10 cellular contexts compared by ENCODE assay signal in the genomic region with DNA sequence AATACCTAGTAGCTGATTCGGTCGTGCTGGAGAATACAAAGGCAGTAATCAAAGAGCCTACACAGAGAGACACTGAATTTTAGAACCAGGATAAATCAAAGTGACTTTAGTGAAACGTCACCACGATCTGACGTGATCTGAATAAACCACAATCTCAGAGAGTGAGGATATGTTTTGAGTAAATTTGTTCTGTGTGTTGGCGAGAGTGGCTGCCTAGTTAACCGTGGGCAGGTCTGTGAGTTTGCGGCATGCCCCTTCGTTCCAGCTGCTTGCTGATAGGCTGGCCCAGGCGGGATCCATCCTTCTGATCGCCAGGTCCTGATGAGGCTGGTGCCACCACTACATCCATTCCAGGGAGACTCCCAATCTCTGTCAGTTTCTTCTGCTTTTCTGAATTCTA. TPM values are rescaled to one million over a fixed set of nuclear protein-coding genes. Genes with fewer than 3 reads are reported as not detected.
A peak's percentile ranks its signal among the peaks of the same experiment; 100 is the strongest.
DNase-seq lines count a peak whose midpoint lies in the region; ATAC-seq and TF ChIP-seq lines count a peak whose summit lies in the region.
"Had no signal": no experiment of that assay in that cellular context is flagged by ENCODE, and none has a peak within 500 bp of the region (broad histone marks: within the 10 kb centered on the region; RNA-seq: fewer than 3 reads in every experiment).

No MANE protein-coding gene starts in this region.

- H3K4me3 ChIP-seq in stomach (no peak overlapping the region), BE2C (ENCODE audit: low read depth, low read length) (no peak overlapping the region), osteoblast (ENCODE audit: insufficient read depth, low read length) (no peak overlapping the region)

- H3K4me1 ChIP-seq in stomach (peaks cover 52 to 96% (median 75%) of the 10 kb centered on the region in 4 donors), BE2C (peaks cover 23% of the 10 kb centered on the region), osteoblast (ENCODE audit: insufficient read depth, low read length) (peaks cover 4% of the 10 kb centered on the region)

- H3K27ac ChIP-seq in stomach (peak overlapping the region in 4 of 5 donors; percentile 15 to 66 (median 55)), osteoblast (ENCODE audit: low read depth, low read length) (no peak overlapping the region)
- H3K27ac ChIP-seq: parathyroid adenoma had no signal

- H3K27me3 Mint-ChIP-seq in T-helper 17 cell = no peaks in the 10 kb centered on the region
- H3K27me3 Mint-ChIP-seq in activated naive CD8-positive, alpha-beta T cell treated with anti-CD3 and anti-CD28 coated beads, Interleukin-2, amount 10 ng/mL, durations not matched to agents 7 days and 5 days = no peaks in the 10 kb centered on the region

- no peak overlapping the region for H3K4me2 ChIP-seq in osteoblast (ENCODE audit: insufficient read depth, low read length)

- no peaks in the 10 kb centered on the region for H3K27me3 ChIP-seq in stomach
- no peaks in the 10 kb centered on the region for H3K27me3 ChIP-seq in BE2C
- no peaks in the 10 kb centered on the region for H3K27me3 ChIP-seq in osteoblast (ENCODE audit: insufficient read depth, low read length)

- H3K9me3 Mint-ChIP-seq in activated naive CD8-positive, alpha-beta T cell treated with anti-CD3 and anti-CD28 coated beads, Interleukin-2, amount 10 ng/mL, durations not matched to agents 7 days and 5 days = no peaks in the 10 kb centered on the region

- H3K4me1 Mint-ChIP-seq in T-helper 17 cell = peaks cover 37% of the 10 kb centered on the region
- peaks cover 62% of the 10 kb centered on the region for H3K4me1 Mint-ChIP-seq in activated naive CD8-positive, alpha-beta T cell treated with anti-CD3 and anti-CD28 coated beads, Interleukin-2, amount 10 ng/mL, durations not matched to agents 7 days and 5 days

- H3K36me3 ChIP-seq in stomach (no peaks in the 10 kb centered on the region), BE2C (no peaks in the 10 kb centered on the region), osteoblast (ENCODE audit: insufficient read depth, low read length) (no peaks in the 10 kb centered on the region)

- H2AFZ ChIP-seq in osteoblast (ENCODE audit: low read length) = no peak overlapping the region
- H2AFZ ChIP-seq: parathyroid adenoma had no signal

- TF ChIP-seq EP300 in stomach (IDR thresholded peaks at IDR 0.05) = no peak

- peak overlapping the region; percentile 61 for H3K27ac Mint-ChIP-seq in T-helper 17 cell
- H3K27ac Mint-ChIP-seq in activated naive CD8-positive, alpha-beta T cell treated with anti-CD3 and anti-CD28 coated beads, Interleukin-2, amount 10 ng/mL, durations not matched to agents 7 days and 5 days = peak overlapping the region; percentile 63

- DNase-seq in T-helper 17 cell (peak in 2 of 3 donors; percentile 14 to 18), stomach (no peak), DMS153 (lab: John Stamatoyannopoulos, UW) (no peak), BE2C (no peak), NOMO-1 (lab: John Stamatoyannopoulos, UW; ENCODE audit: unreplicated experiment in 2 of 2) (no peak), osteoblast (ENCODE audit: insufficient read length, low spot score, missing footprints) (no peak)
- DNase-seq in activated naive CD8-positive, alpha-beta T cell treated with anti-CD3 and anti-CD28 coated beads, Interleukin-2, amount 10 ng/mL, durations not matched to agents 7 days and 5 days = peak; percentile 45
- DNase-seq: NCI-H1930 had no signal

- H3K79me2 ChIP-seq in osteoblast (ENCODE audit: insufficient read depth, low read length) = peaks cover 77% of the 10 kb centered on the region

- ATAC-seq in GM21825 (IDR thresholded peaks at IDR 0.05; ENCODE audit: unreplicated experiment) (peak; percentile 26), T-helper 17 cell (peak; percentile 95)
- ATAC-seq in activated naive CD8-positive, alpha-beta T cell treated with anti-CD3 and anti-CD28 coated beads, Interleukin-2, amount 10 ng/mL, durations not matched to agents 7 days and 5 days (ENCODE audit: low read depth) = peak; percentile 86

- TF ChIP-seq CTCF in stomach (IDR thresholded peaks at IDR 0.05) (no peak), BE2C (IDR thresholded peaks at IDR 0.05; ENCODE audit: low read depth, low read length) (no peak), osteoblast (IDR thresholded peaks at IDR 0.05; ENCODE audit: extremely low read depth, low read depth, low read length) (no peak)

- H3K36me3 Mint-ChIP-seq in T-helper 17 cell (ENCODE audit: low read depth) = no peaks in the 10 kb centered on the region
- H3K36me3 Mint-ChIP-seq in activated naive CD8-positive, alpha-beta T cell treated with anti-CD3 and anti-CD28 coated beads, Interleukin-2, amount 10 ng/mL, durations not matched to agents 7 days and 5 days = peaks cover 3% of the 10 kb centered on the region

- H3K4me3 Mint-ChIP-seq in T-helper 17 cell = peak overlapping the region; percentile 68
- peak overlapping the region; percentile 61 for H3K4me3 Mint-ChIP-seq in activated naive CD8-positive, alpha-beta T cell treated with anti-CD3 and anti-CD28 coated beads, Interleukin-2, amount 10 ng/mL, durations not matched to agents 7 days and 5 days

- peaks cover 42% of the 10 kb centered on the region for H4K20me1 ChIP-seq in osteoblast (ENCODE audit: insufficient read depth, low read length)

- POLR2A ChIA-PET in activated naive CD8-positive, alpha-beta T cell treated with anti-CD3 and anti-CD28 coated beads, Interleukin-2, amount 10 ng/mL, durations not matched to agents 7 days and 5 days (lab: Charles Lee) = interaction anchor here (0.8 kb wide), 1 partner anchor 42 kb away, joined by 3 read pairs; no protein-coding TSS in a partner anchor

- WGBS in stomach, 5 donors = 27 to 55% (median 49%) methylated on average over 11 of the region's 11 CpGs

- no peaks in the 10 kb centered on the region for H3K9me3 ChIP-seq in T-helper 17 cell (ENCODE audit: control insufficient read depth, low read length, poor library complexity, severe bottlenecking)
- H3K9me3 ChIP-seq in stomach = no peaks in the 10 kb centered on the region
- no peaks in the 10 kb centered on the region for H3K9me3 ChIP-seq in BE2C
- no peaks in the 10 kb centered on the region for H3K9me3 ChIP-seq in osteoblast (ENCODE audit: low read depth, low read length)

- intact Hi-C loops in stomach (cut with DNase I; ENCODE audit: low total_unique reads) = no loop called here

- TF ChIP-seq POLR2A in stomach (IDR thresholded peaks at IDR 0.05) = no peak

RNA-seq across cellular contexts. Expression of gene LRCH1, which starts 40.4 kb away (rescaled TPM):
- 10 to 100 TPM; 18.5 to 19.0 TPM for total RNA-seq in T-helper 17 cell
- total RNA-seq in activated naive CD8-positive, alpha-beta T cell treated with anti-CD3 and anti-CD28 coated beads, Interleukin-2, amount 10 ng/mL, durations not matched to agents 7 days and 5 days = 10 to 100 TPM; 18.5 to 18.9 TPM
- total RNA-seq in stomach = 10 to 100 TPM; 14.2 to 70.6 (median 50.9) TPM
- polyA plus RNA-seq in stomach = 1 to 10 TPM; 5.4 to 8.4 (median 7.5) TPM
- 8.9 TPM for polyA plus RNA-seq in BE2C (2012; ENCODE audit: insufficient read depth, insufficient read length, low read depth)
- total RNA-seq in osteoblast = 6.9 and 7.1 TPM in 2 replicates

Comparison
In these comparisons a context has a peak if more than half of its experiments do, and no peak if none do; other contexts are left out.
1. ATAC-seq: peak in every context shown above with its lines; median percentile 95 in T-helper 17 cell; 86 in activated naive CD8-positive, alpha-beta T cell treated with anti-CD3 and anti-CD28 coated beads, Interleukin-2, amount 10 ng/mL, durations not matched to agents 7 days and 5 days; 26 in GM21825.
2. DNase-seq: peak in T-helper 17 cell (2 of 3) and activated naive CD8-positive, alpha-beta T cell treated with anti-CD3 and anti-CD28 coated beads, Interleukin-2, amount 10 ng/mL, durations not matched to agents 7 days and 5 days (single experiment); none in stomach (single experiment), DMS153 (single experiment), BE2C (single experiment), NOMO-1 (0 of 2) and osteoblast (single experiment).